In genomic region chr7:105790452-105790851, GRCh38 we compare ENCODE assay signal across 5 cellular contexts.
A peak's percentile ranks its signal among the peaks of the same experiment; 100 is the strongest.
DNase-seq lines count a peak whose midpoint lies in the region; ATAC-seq, FAIRE-seq and TF ChIP-seq lines count a peak whose summit lies in the region.
"Not testable (repeated sequence)": the region's sequence is repeated elsewhere in the genome, so short reads cannot be mapped to it uniquely, and the experiment has no call there.

No MANE protein-coding gene starts in this region.

- peaks cover 27% of the 10 kb centered on the region for H3K4me1 ChIP-seq in CD4-positive, CD25-positive, alpha-beta regulatory T cell (ENCODE audit: control insufficient read depth, insufficient read depth, low read length, poor library complexity, severe bottlenecking)
- peaks cover 17 to 76% of the 10 kb centered on the region in 2 experiments for H3K4me1 ChIP-seq in HCT116 (ENCODE audit: control insufficient read depth in 1 of 2, insufficient read depth in 2 of 2, low read length in 2 of 2)
- H3K4me1 ChIP-seq in PC-3 (ENCODE audit: insufficient read depth, low read length), result peaks cover 71% of the 10 kb centered on the region
- H3K4me1 ChIP-seq in K562 (replicated peaks in 1 of 2; ENCODE audit: control insufficient read depth in 2 of 2, insufficient read depth in 2 of 2, low read length in 2 of 2), result not testable (repeated sequence)
- peaks cover 32% of the 10 kb centered on the region for H3K4me1 ChIP-seq in foreskin keratinocyte

- peaks cover 15 to 45% (median 30%) of the 10 kb centered on the region in 4 donors for H3K4me1 Mint-ChIP-seq in CD4-positive, CD25-positive, alpha-beta regulatory T cell

- not testable (repeated sequence) for H3K9me3 ChIP-seq in CD4-positive, CD25-positive, alpha-beta regulatory T cell (ENCODE audit: control insufficient read depth in 2 of 2, low read length in 2 of 2); HCT116 (ENCODE audit: control insufficient read depth in 1 of 2, insufficient read depth in 1 of 2, low read depth in 1 of 2, low read length in 2 of 2); PC-3 (ENCODE audit: low read length); K562 (replicated peaks; ENCODE audit: control insufficient read depth, insufficient read depth, low read depth, low read length)

- H3F3A ChIP-seq in PC-3 (ENCODE audit: low read length, unreplicated experiment), result not testable (repeated sequence)

- not testable (repeated sequence) for DNase-seq in CD4-positive, CD25-positive, alpha-beta regulatory T cell; HCT116 (ENCODE audit: low read depth, low spot score); PC-3; K562 (ENCODE audit: extremely low read depth in 1 of 4, low spot score in 3 of 4); foreskin keratinocyte

- TF ChIP-seq RAD21 in HCT116 (IDR thresholded peaks at IDR 0.05; ENCODE audit: low read depth); K562 (CRISPR knock-in tag; conservative IDR thresholded peaks at IDR 0.05 in 1 of 2, IDR thresholded peaks at IDR 0.05 in 1 of 2): not testable (repeated sequence)

- CTCF ChIA-PET in HCT116 (lab: Charles Lee); K562 (lab: Yijun Ruan, JAX; ENCODE audit: low intra/inter-chr PET ratio): not testable (repeated sequence)
- CTCF ChIA-PET in PC-3 (lab: Charles Lee), result interaction anchor here (0.6 kb wide), 1 partner anchor 25 kb away, joined by 3 read pairs; no protein-coding TSS in a partner anchor

- POLR2A ChIA-PET in HCT116 (lab: Charles Lee); PC-3 (lab: Charles Lee; ENCODE audit: unreplicated experiment): not testable (repeated sequence)
- POLR2A ChIA-PET in K562 (lab: Yijun Ruan, JAX), result interaction anchor here (0.6 kb wide), 1 partner anchor 56 kb away, joined by 3 read pairs; no protein-coding TSS in a partner anchor

- not testable (repeated sequence) for H3K27me3 ChIP-seq in CD4-positive, CD25-positive, alpha-beta regulatory T cell (ENCODE audit: control insufficient read depth, insufficient read depth, low read length); HCT116 (ENCODE audit: insufficient read depth, low read length); PC-3 (ENCODE audit: low read length); foreskin keratinocyte
- H3K27me3 ChIP-seq in K562 (ENCODE audit: control insufficient read depth in 2 of 2, insufficient read depth in 2 of 2, low read length in 2 of 2), result peaks cover 0 to 22% of the 10 kb centered on the region in 2 experiments; a peak in 2 of 5 replicates

- not testable (repeated sequence) for FAIRE-seq in K562 (lab: Jason Lieb, UNC)

- not testable (repeated sequence) for H2AFZ ChIP-seq in HCT116 (ENCODE audit: low read depth, low read length, poor library complexity, severe bottlenecking); PC-3 (ENCODE audit: low read length); K562 (ENCODE audit: low read depth, low read length)

- not testable (repeated sequence) for TF ChIP-seq EP300 in K562 (IDR thresholded peaks at IDR 0.05; ENCODE audit: low read length)

- not testable (repeated sequence) for TF ChIP-seq POLR2A in HCT116 (IDR thresholded peaks at IDR 0.05; ENCODE audit: borderline replicate concordance, extremely low read depth, insufficient read depth, insufficient read length); K562 (conservative IDR thresholded peaks at IDR 0.05)

- H3K9me1 ChIP-seq in K562 (ENCODE audit: control insufficient read depth, insufficient read depth, low read length), result not testable (repeated sequence)

- peaks cover 35% of the 10 kb centered on the region for H3K36me3 Mint-ChIP-seq in CD4-positive, CD25-positive, alpha-beta regulatory T cell

- H3K9me2 ChIP-seq in HCT116 (ENCODE audit: insufficient read depth); PC-3 (replicated peaks; ENCODE audit: low read length): not testable (repeated sequence)

- ATAC-seq in CD4-positive, CD25-positive, alpha-beta regulatory T cell (ENCODE audit: low read depth in 2 of 2); PC-3; K562; foreskin keratinocyte: not testable (repeated sequence)
- ATAC-seq in HCT116, result peak; percentile 15

- intact Hi-C loops in HCT116 (cut with micrococcal nuclease); PC-3 (cut with micrococcal nuclease); K562 (cut with micrococcal nuclease): not testable (repeated sequence)

- BruUV-seq in HCT116 (replicated peaks; lab: Mats Ljungman, UMichigan); PC-3 (replicated peaks; lab: Mats Ljungman, UMichigan); K562 (replicated peaks; lab: Mats Ljungman, UMichigan): not testable (repeated sequence)

- H3K4me3 ChIP-seq in CD4-positive, CD25-positive, alpha-beta regulatory T cell (ENCODE audit: low read depth, low read length); HCT116 (replicated peaks in 1 of 2; ENCODE audit: low read depth in 1 of 2, low read length in 2 of 2); PC-3 (ENCODE audit: low read length); K562: not testable (repeated sequence)

- H3K9ac ChIP-seq in HCT116 (ENCODE audit: low read length), result peak overlapping the region; percentile 34; the same call in 1 of the 2 replicates
- not testable (repeated sequence) for H3K9ac ChIP-seq in PC-3 (ENCODE audit: low read length); K562 (ENCODE audit: insufficient read depth in 1 of 2, low read depth in 2 of 2, low read length in 2 of 2)

- not testable (repeated sequence) for H3K4me3 Mint-ChIP-seq in CD4-positive, CD25-positive, alpha-beta regulatory T cell

- not testable (repeated sequence) for TF ChIP-seq CTCF in HCT116 (IDR thresholded peaks at IDR 0.05 in 2 of 3, conservative IDR thresholded peaks at IDR 0.05 in 1 of 3; ENCODE audit: borderline replicate concordance in 1 of 3, insufficient read depth in 1 of 3, low read depth in 2 of 3, low read length in 2 of 3); PC-3 (conservative IDR thresholded peaks at IDR 0.05; ENCODE audit: low read depth, low read length); K562 (IDR thresholded peaks at IDR 0.05 in 2 of 3, conservative IDR thresholded peaks at IDR 0.05 in 1 of 3; ENCODE audit: insufficient read depth in 2 of 3, low read depth in 1 of 3, low read length in 3 of 3); foreskin keratinocyte (conservative IDR thresholded peaks at IDR 0.05)

- peak overlapping the region; percentile 36 to 84 (median 72) for H3K27ac Mint-ChIP-seq in CD4-positive, CD25-positive, alpha-beta regulatory T cell

- not testable (repeated sequence) for H3K27me3 Mint-ChIP-seq in CD4-positive, CD25-positive, alpha-beta regulatory T cell

- in situ Hi-C loops in K562 (cut with MboI), result not testable (repeated sequence)

- H3K79me2 ChIP-seq in HCT116 (ENCODE audit: insufficient read depth, low read length); PC-3 (ENCODE audit: low read length); K562 (ENCODE audit: control insufficient read depth, insufficient read depth, low read length): not testable (repeated sequence)

- not testable (repeated sequence) for H4K20me1 ChIP-seq in HCT116 (ENCODE audit: insufficient read depth); PC-3 (ENCODE audit: low read length)
- H4K20me1 ChIP-seq in K562 (replicated peaks; ENCODE audit: control insufficient read depth, insufficient read depth, low read length), result peaks cover 17% of the 10 kb centered on the region

- peaks cover 32% of the 10 kb centered on the region for H3K36me3 ChIP-seq in CD4-positive, CD25-positive, alpha-beta regulatory T cell (ENCODE audit: control insufficient read depth, insufficient read depth, low read length)
- not testable (repeated sequence) for H3K36me3 ChIP-seq in HCT116 (ENCODE audit: control insufficient read depth in 1 of 2, insufficient read depth in 2 of 2, low read length in 2 of 2); PC-3 (ENCODE audit: low read depth, low read length); K562 (ENCODE audit: control insufficient read depth, insufficient read depth, low read length)

- H3K4me2 ChIP-seq in HCT116 (ENCODE audit: low read length), result peak overlapping the region; percentile 64
- H3K4me2 ChIP-seq in PC-3 (ENCODE audit: low read length), result peak overlapping the region; percentile 11; the same call in 1 of the 2 replicates
- not testable (repeated sequence) for H3K4me2 ChIP-seq in K562 (ENCODE audit: insufficient read depth, low read length)

- not testable (repeated sequence) for H3K9me3 Mint-ChIP-seq in CD4-positive, CD25-positive, alpha-beta regulatory T cell

- H3K27ac ChIP-seq in CD4-positive, CD25-positive, alpha-beta regulatory T cell (ENCODE audit: insufficient read depth, low read length, poor library complexity, severe bottlenecking), result peak overlapping the region; percentile 19
- H3K27ac ChIP-seq in HCT116 (ENCODE audit: low read depth, low read length); K562 (ENCODE audit: extremely low read depth, low read depth, low read length): not testable (repeated sequence)
- peak overlapping the region; percentile 53 for H3K27ac ChIP-seq in PC-3 (ENCODE audit: low read length)
- H3K27ac ChIP-seq in foreskin keratinocyte, result peak overlapping the region; percentile 59

- RAD21 ChIA-PET in HCT116 (lab: Charles Lee; ENCODE audit: low non-redundant PET in 1 of 2, low total read pairs in 2 of 2, uncharacterized antibody in 2 of 2, unreplicated experiment in 2 of 2), result not testable (repeated sequence)

- 88% methylated on average over 2 of the region's 2 CpGs for WGBS in K562 (ENCODE audit: insufficient coverage, low coverage, missing lambda C conversion rate)

TF ChIP-seq in K562, 482 proteins besides CTCF, POLR2A, EP300 and RAD21 (continues in another document):
- TF ChIP-seq, protein P1, sequence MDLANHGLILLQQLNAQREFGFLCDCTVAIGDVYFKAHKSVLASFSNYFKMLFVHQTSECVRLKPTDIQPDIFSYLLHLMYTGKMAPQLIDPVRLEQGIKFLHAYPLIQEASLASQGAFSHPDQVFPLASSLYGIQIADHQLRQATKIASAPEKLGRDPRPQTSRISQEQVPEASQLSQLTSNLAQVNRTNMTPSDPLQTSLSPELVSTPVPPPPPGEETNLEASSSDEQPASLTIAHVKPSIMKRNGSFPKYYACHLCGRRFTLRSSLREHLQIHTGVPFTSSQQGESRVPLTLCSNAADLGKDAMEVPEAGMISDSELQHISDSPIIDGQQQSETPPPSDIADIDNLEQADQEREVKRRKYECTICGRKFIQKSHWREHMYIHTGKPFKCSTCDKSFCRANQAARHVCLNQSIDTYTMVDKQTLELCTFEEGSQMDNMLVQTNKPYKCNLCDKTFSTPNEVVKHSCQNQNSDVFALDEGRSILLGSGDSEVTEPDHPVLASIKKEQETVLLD (IDR thresholded peaks at IDR 0.05), result peak; percentile 73; the same call in 1 of the 2 replicates
